ENCODE assay signal across 9 cellular contexts in genomic region chr1:48059289-48059688, GRCh38.
"Had no signal": no experiment of that assay in that cellular context is flagged by ENCODE, and none has a peak within 500 bp of the region (broad histone marks: within the 10 kb centered on the region; RNA-seq: fewer than 3 reads in every experiment).

No MANE protein-coding gene starts in this region.

- DNase-seq: GM23248, GOT3, H7, H9, HCEC 1CT, HFFc6 had no signal

- H3K36me3 ChIP-seq: HAP-1 had no signal

- H3K4me3 Mint-ChIP-seq: GM23338, H9, HFFc6 had no signal

- H2AFZ ChIP-seq: GM23248, GM23338 had no signal

- H3K27ac Mint-ChIP-seq: GM23338, H9, HFFc6 had no signal

- H3K27ac ChIP-seq: GM23248 had no signal

- H3K4me3 ChIP-seq: GM23248, GM23338, HAP-1 had no signal

- ATAC-seq: GM23338, HCT116 had no signal

- H3K9ac ChIP-seq: GM23248 had no signal

- H3K4me2 ChIP-seq: GM23338 had no signal

- H3K9me3 Mint-ChIP-seq: GM23338, H9 had no signal

- H3K9me3 ChIP-seq: HAP-1 had no signal

- H3K4me1 ChIP-seq: HAP-1 had no signal
